9 cellular contexts compared by ENCODE assay signal in the genomic region with DNA sequence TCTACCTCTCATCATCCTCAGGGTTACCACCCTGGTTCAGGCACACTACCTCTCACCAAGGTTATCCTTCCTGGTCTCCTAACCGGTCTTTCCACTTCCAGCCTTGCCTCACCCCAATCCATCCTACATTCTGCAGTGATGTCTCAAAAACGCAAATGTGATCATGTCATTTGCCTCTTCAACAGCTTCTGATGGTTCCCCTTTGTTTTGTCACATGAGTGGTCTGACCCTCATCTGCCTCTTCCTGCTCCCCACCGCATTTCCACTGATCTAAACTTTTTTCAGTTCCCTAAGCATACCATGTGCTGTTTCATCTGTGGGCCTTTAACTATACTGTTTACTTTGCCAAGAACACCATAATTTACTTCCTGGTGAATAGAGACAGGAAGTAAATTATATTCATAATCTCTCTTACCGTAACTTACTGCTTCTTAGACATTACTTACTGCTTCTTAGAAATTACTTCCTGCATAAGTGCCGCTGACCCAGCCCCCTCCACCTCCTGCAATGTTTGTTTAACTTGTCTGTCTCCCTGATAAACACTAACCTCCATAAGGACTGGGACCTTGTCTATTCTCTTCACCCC. TPM values are rescaled to one million over a fixed set of nuclear protein-coding genes. Genes with fewer than 3 reads are reported as not detected.
DNase-seq lines count a peak whose midpoint lies in the region; ATAC-seq and TF ChIP-seq lines count a peak whose summit lies in the region.
"Had no signal": no experiment of that assay in that cellular context is flagged by ENCODE, and none has a peak within 500 bp of the region (broad histone marks: within the 10 kb centered on the region; RNA-seq: fewer than 3 reads in every experiment).

No MANE protein-coding gene starts in this region.

- H3K27ac Mint-ChIP-seq in activated naive CD4-positive, alpha-beta T cell treated with anti-CD3 and anti-CD28 coated beads, Interleukin-2, amount 50 U/mL, for 72 hours: no peak overlapping the region
- no peak overlapping the region for H3K27ac Mint-ChIP-seq in immature natural killer cell

- H3K4me3 Mint-ChIP-seq in immature natural killer cell: no peak overlapping the region

- H3K27me3 Mint-ChIP-seq in immature natural killer cell (ENCODE audit: low read depth in 3 of 3): peaks cover 0 to 3% (median 3%) of the 10 kb centered on the region in 3 donors

- H3K4me3 ChIP-seq in right atrium auricular region: no peak overlapping the region
- H3K4me3 ChIP-seq in sigmoid colon: no peak overlapping the region

- no peak for TF ChIP-seq EP300 in sigmoid colon (IDR thresholded peaks at IDR 0.05)

- H3K36me3 Mint-ChIP-seq in activated naive CD4-positive, alpha-beta T cell treated with anti-CD3 and anti-CD28 coated beads, Interleukin-2, amount 50 U/mL, for 72 hours: no peaks in the 10 kb centered on the region
- H3K36me3 Mint-ChIP-seq in immature natural killer cell: no peaks in the 10 kb centered on the region

- TF ChIP-seq CTCF in right atrium auricular region (IDR thresholded peaks at IDR 0.05): no peak
- no peak for TF ChIP-seq CTCF in sigmoid colon (IDR thresholded peaks at IDR 0.05)

- H3K4me1 ChIP-seq in right atrium auricular region (no peaks in the 10 kb centered on the region), sigmoid colon (no peaks in the 10 kb centered on the region)

- no peaks in the 10 kb centered on the region for H3K9me3 Mint-ChIP-seq in activated naive CD4-positive, alpha-beta T cell treated with anti-CD3 and anti-CD28 coated beads, Interleukin-2, amount 50 U/mL, for 72 hours
- H3K9me3 Mint-ChIP-seq in immature natural killer cell: no peaks in the 10 kb centered on the region

- H3K36me3 ChIP-seq in right atrium auricular region: no peaks in the 10 kb centered on the region
- no peaks in the 10 kb centered on the region for H3K36me3 ChIP-seq in sigmoid colon

- DNase-seq in Right ventricle myocardium inferior (ENCODE audit: missing footprints): no peak
- no peak for DNase-seq in right atrium auricular region (ENCODE audit: low spot score)
- peak in 1 of 2 donors; percentile 19 for DNase-seq in activated naive CD4-positive, alpha-beta T cell treated with anti-CD3 and anti-CD28 coated beads, Interleukin-2, amount 50 U/mL, for 72 hours (ENCODE audit: low spot score in 2 of 2)
- DNase-seq in sigmoid colon: no peak
- no peak for DNase-seq in immature natural killer cell
- DNase-seq in AG08395 (ENCODE audit: low spot score): no peak
- DNase-seq in NCI-H1436 (lab: John Stamatoyannopoulos, UW): no peak

- no peak for TF ChIP-seq POLR2A in sigmoid colon (IDR thresholded peaks at IDR 0.05)

- peak; percentile 60 for ATAC-seq in Right ventricle myocardium inferior
- ATAC-seq in HG03378 (IDR thresholded peaks at IDR 0.05; ENCODE audit: unreplicated experiment): peak; percentile 72
- ATAC-seq in activated naive CD4-positive, alpha-beta T cell treated with anti-CD3 and anti-CD28 coated beads, Interleukin-2, amount 50 U/mL, for 72 hours: peak; percentile 15 to 50

- intact Hi-C loops in Right ventricle myocardium inferior (cut with DNase I) (no loop called here), sigmoid colon (cut with DNase I) (no loop called here)

- H3K9me3 ChIP-seq in right atrium auricular region: no peaks in the 10 kb centered on the region
- H3K9me3 ChIP-seq in sigmoid colon: no peaks in the 10 kb centered on the region

- H3K4me1 Mint-ChIP-seq in immature natural killer cell: no peaks in the 10 kb centered on the region

- H3K27me3 ChIP-seq in right atrium auricular region: no peaks in the 10 kb centered on the region
- no peaks in the 10 kb centered on the region for H3K27me3 ChIP-seq in sigmoid colon

- H3K27ac ChIP-seq in right atrium auricular region (no peak overlapping the region), sigmoid colon (peak overlapping the region in 3 of 4 donors; percentile 21 to 38 (median 36))

- WGBS in sigmoid colon, 2 donors: 6 to 29% methylated on average over 5 of the region's 5 CpGs

RNA-seq across cellular contexts. Expression of a gene that starts 27.1 kb away (rescaled TPM):
- total RNA-seq in Right ventricle myocardium inferior (0.95 TPM), right atrium auricular region (1 to 10 TPM; 1.9 to 9.8 TPM), sigmoid colon (1 to 10 TPM; 1.4 to 7.5 (median 3.3) TPM)
- under 1 TPM in 1 of 2 donors, not detected in 1; 0.19 TPM for total RNA-seq in activated naive CD4-positive, alpha-beta T cell treated with anti-CD3 and anti-CD28 coated beads, Interleukin-2, amount 50 U/mL, for 72 hours
- polyA plus RNA-seq in sigmoid colon (1 to 10 TPM; 3.0 to 3.9 (median 3.9) TPM), immature natural killer cell (not detected)
- total RNA-seq: T-helper 2 cell treated with Interferon-gamma antibody and Interleukin-4, amounts not matched to agents 100 ng/mL and 5 ng/mL, for 36 hours had no signal

Comparison
In these comparisons a context has a peak if more than half of its experiments do, and no peak if none do; other contexts are left out.
1. H3K27ac ChIP-seq: peak in sigmoid colon (3 of 4); none in right atrium auricular region (0 of 2).
2. Peak in every context shown above with its lines, with median percentiles within 50 percentile points of each other: ATAC-seq.